In the genomic region with DNA sequence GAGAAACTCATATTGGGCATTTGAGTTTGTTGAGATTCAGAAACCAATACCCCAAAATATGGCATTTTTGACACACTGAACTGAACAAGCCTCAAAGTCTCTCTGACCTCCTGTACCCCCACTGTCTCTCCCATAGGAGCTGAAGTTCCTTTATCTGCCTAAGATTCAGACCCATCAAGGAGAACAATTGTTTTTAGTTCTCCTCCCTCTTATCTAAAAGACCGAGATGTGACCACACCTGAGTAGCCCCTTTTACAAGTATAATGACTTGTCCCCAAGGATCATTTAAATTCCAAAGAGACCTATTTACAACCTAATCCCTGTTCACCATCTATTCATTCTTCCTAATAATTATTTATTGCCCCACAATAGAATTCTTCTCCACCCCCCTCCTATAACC, we compare ENCODE assay signal across 29 cellular contexts.
DNase-seq lines count a peak whose midpoint lies in the region; ATAC-seq, FAIRE-seq and TF ChIP-seq lines count a peak whose summit lies in the region.
"Had no signal": no experiment of that assay in that cellular context is flagged by ENCODE, and none has a peak within 500 bp of the region (broad histone marks: within the 10 kb centered on the region; RNA-seq: fewer than 3 reads in every experiment).

No MANE protein-coding gene starts in this region.

- no peak overlapping the region for H2BK15ac ChIP-seq in H1 (ENCODE audit: low read length)
- H2BK15ac ChIP-seq in H9 (ENCODE audit: low read depth, low read length) = no peak overlapping the region

- CTCF ChIA-PET in H1 (lab: Charles Lee; ENCODE audit: partially characterized antibody) = interaction anchor here (0.6 to 2.4 kb wide), 4 partner anchors 9 to 303 kb away, joined by 3 to 12 read pairs (median 6); no protein-coding TSS in a partner anchor
- CTCF ChIA-PET in activated CD8-positive, alpha-beta T cell treated with anti-CD3 and anti-CD28 coated beads, Interleukin-2, amount 10 ng/mL, durations not matched to agents 7 days and 5 days (lab: Charles Lee) = no interaction called here

- H2BK5ac ChIP-seq in H1 (ENCODE audit: low read depth, low read length) (0 out of 2 replicates have a peak overlapping the region, but pooled peaks have one; percentile 79), H9 (ENCODE audit: insufficient read length, low read length) (no peak overlapping the region)

- H3K27ac ChIP-seq in GM23338 (ENCODE audit: low read depth) (peak overlapping the region; percentile 48; the same call in 1 of the 2 replicates), H1 (ENCODE audit: low read depth, low read length) (no peak overlapping the region), iPS DF 6.9 (ENCODE audit: low read length) (no peak overlapping the region), H9 (ENCODE audit: insufficient read length, low read depth, low read length) (no peak overlapping the region), WERI-Rb-1 (no peak overlapping the region)
- H3K27ac ChIP-seq: 22Rv1; A549; BLaER1 treated with 17β-estradiol and CSF1 and Interleukin-3, amounts not matched to agents 10 nM and 100 nM; C4-2B had no signal

- H2BK20ac ChIP-seq in H1 (ENCODE audit: low read length) (no peak overlapping the region), H9 (ENCODE audit: low read depth, low read length, poor library complexity, severe bottlenecking) (no peak overlapping the region)

- peaks cover 52% of the 10 kb centered on the region for H3K4me1 ChIP-seq in GM23338 (ENCODE audit: insufficient read depth)
- no peaks in the 10 kb centered on the region for H3K4me1 ChIP-seq in NT2/D1 (ENCODE audit: insufficient read depth, insufficient read length)
- peaks cover 0 to 5% (median 1%) of the 10 kb centered on the region in 4 experiments; a peak in 1 of 7 replicates for H3K4me1 ChIP-seq in H1 (replicated peaks in 1 of 4; ENCODE audit: control insufficient read depth in 3 of 4, insufficient read depth in 4 of 4, low read length in 3 of 4)
- H3K4me1 ChIP-seq in iPS DF 6.9 (ENCODE audit: control insufficient read depth, insufficient read depth, low read length) = peaks cover 2% of the 10 kb centered on the region; the same call in 1 of the 2 replicates
- no peaks in the 10 kb centered on the region; the same call in 1 of the 2 replicates for H3K4me1 ChIP-seq in H9 (ENCODE audit: insufficient read depth, low read length)
- H3K4me1 ChIP-seq: A549; BLaER1 treated with 17β-estradiol and CSF1 and Interleukin-3, amounts not matched to agents 10 nM and 100 nM; Caco-2 had no signal

- no peak overlapping the region for H3K9ac ChIP-seq in NT2/D1 (ENCODE audit: insufficient read length, low read depth)
- H3K9ac ChIP-seq in H1 (replicated peaks in 1 of 4; ENCODE audit: extremely low read depth in 1 of 4, low read depth in 3 of 4, low read length in 3 of 4) = no peak overlapping the region
- no peak overlapping the region for H3K9ac ChIP-seq in H9 (ENCODE audit: extremely low read depth, insufficient read length, low read length)
- H3K9ac ChIP-seq: BLaER1 treated with 17β-estradiol and CSF1 and Interleukin-3, amounts not matched to agents 10 nM and 100 nM had no signal

- H3K23me2 ChIP-seq in H1 (ENCODE audit: low read depth, low read length) (no peaks in the 10 kb centered on the region), H9 (ENCODE audit: insufficient read length, low read depth, low read length, poor library complexity, severe bottlenecking) (no peaks in the 10 kb centered on the region)

- no peaks in the 10 kb centered on the region for H3K27me3 ChIP-seq in GM23338 (ENCODE audit: insufficient read depth)
- no peaks in the 10 kb centered on the region for H3K27me3 ChIP-seq in NT2/D1 (ENCODE audit: insufficient read depth, insufficient read length)
- H3K27me3 ChIP-seq in H1 (replicated peaks in 1 of 4; ENCODE audit: control insufficient read depth in 3 of 4, extremely low read depth in 1 of 4, insufficient read depth in 3 of 4, low read length in 3 of 4) = no peaks in the 10 kb centered on the region
- H3K27me3 ChIP-seq in iPS DF 6.9 (ENCODE audit: control insufficient read depth, insufficient read depth, low read length) = no peaks in the 10 kb centered on the region
- no peaks in the 10 kb centered on the region for H3K27me3 ChIP-seq in H9 (ENCODE audit: insufficient read depth, low read length)
- no peaks in the 10 kb centered on the region for H3K27me3 ChIP-seq in WERI-Rb-1 (ENCODE audit: insufficient read depth, low read depth, severe bottlenecking)
- H3K27me3 ChIP-seq: BLaER1 treated with 17β-estradiol and CSF1 and Interleukin-3, amounts not matched to agents 10 nM and 100 nM had no signal

- peaks cover 33% of the 10 kb centered on the region for H3K4me1 Mint-ChIP-seq in GM23338
- H3K4me1 Mint-ChIP-seq in H9 = peaks cover 37 to 46% of the 10 kb centered on the region in 2 experiments
- no peaks in the 10 kb centered on the region for H3K4me1 Mint-ChIP-seq in activated CD8-positive, alpha-beta T cell treated with anti-CD3 and anti-CD28 coated beads, Interleukin-2, amount 10 ng/mL, durations not matched to agents 7 days and 5 days (ENCODE audit: low read depth)
- H3K4me1 Mint-ChIP-seq: B cell had no signal

- H2AK5ac ChIP-seq in H1 (ENCODE audit: low read depth, low read length) (no peak overlapping the region), H9 (ENCODE audit: insufficient read length, low read length) (no peak overlapping the region)

- DNase-seq in GM23338 (ENCODE audit: low spot score) (peak; percentile 2), NT2/D1 (ENCODE audit: low read depth, low spot score) (peak; percentile 44), H1 (ENCODE audit: low read depth in 1 of 2, low spot score in 2 of 2) (no peak), iPS DF 6.9 (ENCODE audit: low read depth, low spot score) (peak; percentile 7), H9 (no peak), WERI-Rb-1 (no peak)
- no peak for DNase-seq in activated CD8-positive, alpha-beta T cell treated with anti-CD3 and anti-CD28 coated beads, Interleukin-2, amount 10 ng/mL, durations not matched to agents 7 days and 5 days
- DNase-seq: AML-193; Caco-2; Calu3; CD4-positive, alpha-beta T cell; CD8-positive, alpha-beta T cell; DMS 273 treated with DMSO at 0.1 percent for 48 hours; DMS153; DMS53; DMS79; DND-41; EL; GDM1 had no signal

- POLR2A ChIA-PET in H1 (lab: Charles Lee; ENCODE audit: partially characterized antibody) = no interaction called here
- POLR2A ChIA-PET in activated CD8-positive, alpha-beta T cell treated with anti-CD3 and anti-CD28 coated beads, Interleukin-2, amount 10 ng/mL, durations not matched to agents 7 days and 5 days (lab: Charles Lee) = no interaction called here

- H3K9me3 Mint-ChIP-seq in GM23338 (peaks cover 14% of the 10 kb centered on the region), H9 (peaks cover 13 to 23% of the 10 kb centered on the region in 2 experiments)
- H3K9me3 Mint-ChIP-seq in activated CD8-positive, alpha-beta T cell treated with anti-CD3 and anti-CD28 coated beads, Interleukin-2, amount 10 ng/mL, durations not matched to agents 7 days and 5 days (ENCODE audit: insufficient read depth) = no peaks in the 10 kb centered on the region
- H3K9me3 Mint-ChIP-seq: CD4-positive, alpha-beta T cell; CD8-positive, alpha-beta T cell had no signal

- H2BK12ac ChIP-seq in H1 (ENCODE audit: low read depth, low read length) (no peak overlapping the region), H9 (ENCODE audit: insufficient read length, low read depth, low read length) (no peak overlapping the region)

- H4K91ac ChIP-seq in H1 (replicated peaks; ENCODE audit: insufficient read length, low read length) = no peak overlapping the region
- H4K91ac ChIP-seq in H9 (ENCODE audit: insufficient read length, low read depth, low read length) = no peak overlapping the region

- H3K4ac ChIP-seq in H1 (replicated peaks; ENCODE audit: insufficient read length, low read depth, low read length) (no peak overlapping the region), H9 (ENCODE audit: low read depth, low read length) (no peak overlapping the region)

- no peak overlapping the region for H3K4me3 Mint-ChIP-seq in GM23338
- H3K4me3 Mint-ChIP-seq in H9 = no peak overlapping the region
- H3K4me3 Mint-ChIP-seq in activated CD8-positive, alpha-beta T cell treated with anti-CD3 and anti-CD28 coated beads, Interleukin-2, amount 10 ng/mL, durations not matched to agents 7 days and 5 days = no peak overlapping the region
- H3K4me3 Mint-ChIP-seq: B cell; CD4-positive, alpha-beta T cell; CD8-positive, alpha-beta T cell had no signal

- no peak for TF ChIP-seq RAD21 in H1 (IDR thresholded peaks at IDR 0.05 in 1 of 2, conservative IDR thresholded peaks at IDR 0.05 in 1 of 2; ENCODE audit: low read depth in 2 of 2, low read length in 2 of 2)

- H3K4me3 ChIP-seq in GM23338 (peak overlapping the region; percentile 29; the same call in 1 of the 2 replicates), NT2/D1 (ENCODE audit: insufficient read length, low read depth) (no peak overlapping the region), H1 (ENCODE audit: extremely low read depth in 1 of 4, insufficient read depth in 2 of 4, low read depth in 3 of 4, low read length in 4 of 4) (no peak overlapping the region), iPS DF 6.9 (ENCODE audit: low read length) (no peak overlapping the region), WERI-Rb-1 (ENCODE audit: low read depth, low read length) (no peak overlapping the region)
- H3K4me3 ChIP-seq: A549; BLaER1 treated with 17β-estradiol and CSF1 and Interleukin-3, amounts not matched to agents 10 nM and 100 nM; GM12878 had no signal

- peaks cover 17% of the 10 kb centered on the region for H3K36me3 Mint-ChIP-seq in GM23338 (ENCODE audit: low read depth)
- H3K36me3 Mint-ChIP-seq in H9 (ENCODE audit: insufficient read depth in 1 of 3, low read depth in 3 of 3) = peaks cover 0 to 33% (median 14%) of the 10 kb centered on the region in 3 experiments; a peak in 5 of 7 replicates
- H3K36me3 Mint-ChIP-seq in activated CD8-positive, alpha-beta T cell treated with anti-CD3 and anti-CD28 coated beads, Interleukin-2, amount 10 ng/mL, durations not matched to agents 7 days and 5 days (ENCODE audit: low read depth) = no peaks in the 10 kb centered on the region
- H3K36me3 Mint-ChIP-seq: CD8-positive, alpha-beta T cell had no signal

- TF ChIP-seq POLR2A in H1 (IDR thresholded peaks at IDR 0.05; ENCODE audit: control extremely low read depth in 1 of 2, low read depth in 2 of 2, low read length in 2 of 2) = no peak

- H4K20me1 ChIP-seq in GM23338 (replicated peaks; ENCODE audit: insufficient read depth) = no peaks in the 10 kb centered on the region
- no peaks in the 10 kb centered on the region for H4K20me1 ChIP-seq in H1 (replicated peaks in 1 of 2; ENCODE audit: control insufficient read depth in 1 of 2, insufficient read depth in 2 of 2, low read length in 2 of 2)
- H4K20me1 ChIP-seq in H9 (ENCODE audit: control insufficient read depth, insufficient read depth, insufficient read length) = no peaks in the 10 kb centered on the region
- H4K20me1 ChIP-seq: BLaER1 treated with 17β-estradiol and CSF1 and Interleukin-3, amounts not matched to agents 10 nM and 100 nM had no signal

- no peaks in the 10 kb centered on the region for H3F3A ChIP-seq in GM23338 (replicated peaks; ENCODE audit: low read depth)

- H3K14ac ChIP-seq in H1 (ENCODE audit: insufficient read length) = no peak overlapping the region
- H3K14ac ChIP-seq in H9 (ENCODE audit: insufficient read depth, low read length) = no peak overlapping the region

- H3K36me3 ChIP-seq in GM23338 (ENCODE audit: insufficient read depth) (no peaks in the 10 kb centered on the region), NT2/D1 (ENCODE audit: insufficient read depth, insufficient read length, low read length) (no peaks in the 10 kb centered on the region), H1 (ENCODE audit: control insufficient read depth in 2 of 4, insufficient read depth in 4 of 4, low read length in 3 of 4) (no peaks in the 10 kb centered on the region; a peak in 1 of 8 replicates), iPS DF 6.9 (ENCODE audit: control insufficient read depth, insufficient read depth, low read length) (no peaks in the 10 kb centered on the region), WERI-Rb-1 (no peaks in the 10 kb centered on the region)
- H3K36me3 ChIP-seq: BLaER1 treated with 17β-estradiol and CSF1 and Interleukin-3, amounts not matched to agents 10 nM and 100 nM had no signal

- H3K23ac ChIP-seq in H1 (ENCODE audit: insufficient read length) (no peak overlapping the region), H9 (ENCODE audit: insufficient read length, low read depth, low read length) (no peak overlapping the region)

- H3K18ac ChIP-seq in H1 (ENCODE audit: extremely low read depth, low read length) (no peak overlapping the region), H9 (ENCODE audit: insufficient read length, low read depth, low read length) (no peak overlapping the region)

- no peak for TF ChIP-seq CTCF in GM23338 (conservative IDR thresholded peaks at IDR 0.05; ENCODE audit: low read depth in 2 of 2)
- TF ChIP-seq CTCF in H1 (IDR thresholded peaks at IDR 0.05; ENCODE audit: control extremely low read depth in 1 of 3, insufficient read depth in 1 of 3, low read depth in 1 of 3, low read length in 3 of 3) = no peak
- TF ChIP-seq CTCF in H9 (conservative IDR thresholded peaks at IDR 0.05) = no peak
- TF ChIP-seq CTCF in WERI-Rb-1 (IDR thresholded peaks at IDR 0.05; ENCODE audit: low read depth, low read length) = no peak

- no peaks in the 10 kb centered on the region for H3K27me3 Mint-ChIP-seq in GM23338 (ENCODE audit: insufficient read depth, low read depth, poor library complexity)
- no peaks in the 10 kb centered on the region for H3K27me3 Mint-ChIP-seq in H9 (ENCODE audit: low read depth)
- H3K27me3 Mint-ChIP-seq in activated CD8-positive, alpha-beta T cell treated with anti-CD3 and anti-CD28 coated beads, Interleukin-2, amount 10 ng/mL, durations not matched to agents 7 days and 5 days (ENCODE audit: low read depth) = no peaks in the 10 kb centered on the region
- H3K27me3 Mint-ChIP-seq: B cell had no signal

- H3K27ac Mint-ChIP-seq in GM23338 (no peak overlapping the region; the same call in 1 of the 2 replicates), H9 (peak overlapping the region in 1 of 3 experiments; percentile 53; a peak in 1 of 7 replicates)
- no peak overlapping the region for H3K27ac Mint-ChIP-seq in activated CD8-positive, alpha-beta T cell treated with anti-CD3 and anti-CD28 coated beads, Interleukin-2, amount 10 ng/mL, durations not matched to agents 7 days and 5 days
- H3K27ac Mint-ChIP-seq: B cell; CD4-positive, alpha-beta T cell; CD8-positive, alpha-beta T cell had no signal

- no peak overlapping the region for H3K56ac ChIP-seq in H1 (replicated peaks; ENCODE audit: insufficient read length, low read depth, low read length)
- no peak overlapping the region for H3K56ac ChIP-seq in H9 (ENCODE audit: insufficient read length, low read depth, low read length)

- H3K9me2 ChIP-seq in GM23338 (ENCODE audit: insufficient read depth) = peaks cover 16% of the 10 kb centered on the region; the same call in 1 of the 2 replicates

- H3K4me2 ChIP-seq in GM23338 (peak overlapping the region; percentile 65), H1 (ENCODE audit: insufficient read depth in 1 of 2, low read depth in 2 of 2, low read length in 2 of 2) (no peak overlapping the region), H9 (ENCODE audit: insufficient read depth, insufficient read length, low read length) (no peak overlapping the region)
- H3K4me2 ChIP-seq: A549; BLaER1 treated with 17β-estradiol and CSF1 and Interleukin-3, amounts not matched to agents 10 nM and 100 nM had no signal

- no peaks in the 10 kb centered on the region for H3K79me1 ChIP-seq in H1 (ENCODE audit: low read depth, low read length)
- H3K79me1 ChIP-seq in H9 (ENCODE audit: insufficient read depth, low read depth, low read length, poor library complexity, severe bottlenecking) = no peaks in the 10 kb centered on the region

- no peak overlapping the region for H2BK120ac ChIP-seq in H1 (replicated peaks; ENCODE audit: low read depth, low read length)
- H2BK120ac ChIP-seq in H9 (ENCODE audit: low read depth, low read length, poor library complexity, severe bottlenecking) = no peak overlapping the region

- H3K9me3 ChIP-seq in NT2/D1 (ENCODE audit: insufficient read depth, low read length) (peaks cover 6% of the 10 kb centered on the region; the same call in 1 of the 2 replicates), H1 (ENCODE audit: insufficient read depth in 2 of 2, low read depth in 1 of 2, low read length in 1 of 2) (peaks cover 0 to 7% of the 10 kb centered on the region in 2 experiments; a peak in 1 of 4 replicates), iPS DF 6.9 (ENCODE audit: control insufficient read depth, insufficient read depth, low read length) (no peaks in the 10 kb centered on the region), H9 (ENCODE audit: control insufficient read depth, low read depth, low read length) (no peaks in the 10 kb centered on the region), WERI-Rb-1 (ENCODE audit: severe bottlenecking) (no peaks in the 10 kb centered on the region)
- H3K9me3 ChIP-seq: A549; BLaER1 treated with 17β-estradiol and CSF1 and Interleukin-3, amounts not matched to agents 10 nM and 100 nM; Caco-2 had no signal

- no peak overlapping the region for H4K5ac ChIP-seq in H1 (ENCODE audit: insufficient read length, low read depth, low read length)
- no peak overlapping the region for H4K5ac ChIP-seq in H9 (ENCODE audit: insufficient read length, low read depth, low read length)

- no peak for TF ChIP-seq EP300 in H1 (IDR thresholded peaks at IDR 0.05; ENCODE audit: borderline replicate concordance in 1 of 2, low read depth in 2 of 2, low read length in 2 of 2)

- H4K8ac ChIP-seq in H1 (ENCODE audit: extremely low read depth, insufficient read depth, low read length) (no peak overlapping the region), H9 (replicated peaks; ENCODE audit: insufficient read length, low read depth, low read length) (no peak overlapping the region)

- H3K79me2 ChIP-seq in GM23338 (replicated peaks; ENCODE audit: insufficient read depth) (no peaks in the 10 kb centered on the region), H1 (ENCODE audit: control insufficient read depth in 1 of 2, insufficient read depth in 2 of 2, low read length in 2 of 2) (no peaks in the 10 kb centered on the region), H9 (ENCODE audit: insufficient read depth, low read length) (no peaks in the 10 kb centered on the region)

- 43% methylated on average over 1 of the region's 1 CpG; no CpG with 5 or more reads in 1 of the 2 experiments for WGBS in H1 (ENCODE audit: extremely low coverage in 1 of 2, insufficient coverage in 1 of 2, insufficient read length in 1 of 2, insufficient replicate concordance in 2 of 2, low coverage in 1 of 2, low lambda C conversion rate in 2 of 2, missing lambda C conversion rate in 1 of 2), 2 experiments
- no CpG with 5 or more reads among the region's 1 CpG for WGBS in iPS DF 6.9 (ENCODE audit: insufficient coverage, insufficient read length)
- WGBS in H9 (ENCODE audit: extremely low coverage, insufficient read length, low lambda C conversion rate) = no CpG with 5 or more reads among the region's 1 CpG

- ATAC-seq in GM23338 (no peak), GM21825 (IDR thresholded peaks at IDR 0.05; ENCODE audit: unreplicated experiment) (no peak)
- ATAC-seq in activated CD8-positive, alpha-beta T cell treated with anti-CD3 and anti-CD28 coated beads, Interleukin-2, amount 10 ng/mL, durations not matched to agents 7 days and 5 days = no peak
- ATAC-seq: A549; CD8-positive, alpha-beta T cell; GM12878 had no signal

- H3T11ph ChIP-seq in H9 (ENCODE audit: low read length) = no peak overlapping the region

- H2AFZ ChIP-seq in GM23338 = no peak overlapping the region
- no peak overlapping the region for H2AFZ ChIP-seq in H1 (ENCODE audit: low read length)
- no peak overlapping the region for H2AFZ ChIP-seq in H9 (ENCODE audit: low read length)

- FAIRE-seq in H1 (lab: Jason Lieb, UNC) = no peak
- FAIRE-seq: A549, GM12878, GM12892, GM18507, GM19239 had no signal

Comparison
In these comparisons a context has a peak if more than half of its experiments do, and no peak if none do; other contexts are left out.
1. DNase-seq: peak in GM23338 (single experiment), NT2/D1 (single experiment) and iPS DF 6.9 (single experiment); none in H1 (0 of 2), H9 (single experiment), activated CD8-positive, alpha-beta T cell treated with anti-CD3 and anti-CD28 coated beads, Interleukin-2, amount 10 ng/mL, durations not matched to agents 7 days and 5 days (single experiment) and WERI-Rb-1 (single experiment).